16 cellular contexts compared by ENCODE assay signal in genomic region chr22:28094831-28095230, GRCh38.
DNase-seq lines count a peak whose midpoint lies in the region; TF ChIP-seq lines count a peak whose summit lies in the region.
"Had no signal": no experiment of that assay in that cellular context is flagged by ENCODE, and none has a peak within 500 bp of the region (broad histone marks: within the 10 kb centered on the region; RNA-seq: fewer than 3 reads in every experiment).

No MANE protein-coding gene starts in this region.

- BruUV-seq in A673 (replicated peaks; lab: Mats Ljungman, UMichigan): no TSS peak

- CTCF ChIA-PET in A673 (lab: Charles Lee): no interaction called here

- no peak overlapping the region for H3K4me3 ChIP-seq in A673 (ENCODE audit: low read depth, low read length, poor library complexity, severe bottlenecking)
- no peak overlapping the region for H3K4me3 ChIP-seq in retinal pigment epithelial cell (ENCODE audit: low read length)
- H3K4me3 ChIP-seq: GM23248 had no signal

- peaks cover 53% of the 10 kb centered on the region for H3K36me3 Mint-ChIP-seq in nephron (ENCODE audit: low read depth)
- H3K36me3 Mint-ChIP-seq: CD14-positive monocyte had no signal

- H3K36me3 ChIP-seq in A673 (ENCODE audit: insufficient read depth, low read length, poor library complexity, severe bottlenecking): no peaks in the 10 kb centered on the region

- no peaks in the 10 kb centered on the region for H3K9me3 ChIP-seq in A673 (ENCODE audit: low read depth, low read length, poor library complexity, severe bottlenecking)

- H3K4me1 Mint-ChIP-seq in nephron: peaks cover 10% of the 10 kb centered on the region
- H3K4me1 Mint-ChIP-seq: CD14-positive monocyte had no signal

- H3K27ac Mint-ChIP-seq in nephron: peak overlapping the region in 2 of 3 experiments; percentile 3 to 12
- H3K27ac Mint-ChIP-seq: CD14-positive monocyte; CD8-positive, alpha-beta T cell had no signal

- peaks cover 17% of the 10 kb centered on the region for H3K4me1 ChIP-seq in A673 (ENCODE audit: insufficient read depth, low read length, poor library complexity, severe bottlenecking)

- POLR2A ChIA-PET in A673 (lab: Charles Lee; ENCODE audit: low non-redundant PET): interaction anchor here (0.5 kb wide), 1 partner anchor 1136 kb away, joined by 4 read pairs; no protein-coding TSS in a partner anchor

- TF ChIP-seq CTCF in A673 (conservative IDR thresholded peaks at IDR 0.05; ENCODE audit: low read depth, low read length): no peak
- no peak for TF ChIP-seq CTCF in nephron (IDR thresholded peaks at IDR 0.05; ENCODE audit: unreplicated experiment in 3 of 3)
- TF ChIP-seq CTCF in retinal pigment epithelial cell (conservative IDR thresholded peaks at IDR 0.05; ENCODE audit: low read depth, low read length): no peak

- H3K9me3 Mint-ChIP-seq in nephron: no peaks in the 10 kb centered on the region
- H3K9me3 Mint-ChIP-seq: CD14-positive monocyte; CD8-positive, alpha-beta T cell had no signal

- H3K4me3 Mint-ChIP-seq in nephron: no peak overlapping the region
- H3K4me3 Mint-ChIP-seq: CD14-positive monocyte; CD8-positive, alpha-beta T cell had no signal

- DNase-seq in A673 (ENCODE audit: low spot score): peak; percentile 39
- peak; percentile 17 for DNase-seq in NCI-H82 treated with DMSO at 0.1 percent for 48 hours (lab: John Stamatoyannopoulos, UW; ENCODE audit: unreplicated experiment)
- DNase-seq in retinal pigment epithelial cell (ENCODE audit: low read depth): peak; percentile 48
- DNase-seq in SHP77 treated with DMSO at 0.1 percent for 48 hours (lab: John Stamatoyannopoulos, UW): no peak
- DNase-seq in iPS-NIHi7 (ENCODE audit: extremely low spot score): no peak
- DNase-seq in activated T-cell treated with anti-CD3 and anti-CD28 coated beads, Interleukin-2, amount 50 U/mL, for 1 hour: no peak
- DNase-seq: CD8-positive, alpha-beta T cell; COR-L47; DMS153; DMS79 treated with DMSO at 0.1 percent for 48 hours; EL; GM23248; H7; IMR-90 had no signal

- H3K27me3 ChIP-seq in A673 (replicated peaks; ENCODE audit: insufficient read depth, low read depth, low read length, poor library complexity): no peaks in the 10 kb centered on the region

- no peaks in the 10 kb centered on the region for H3K27me3 Mint-ChIP-seq in nephron (ENCODE audit: low read depth)

- intact Hi-C loops in A673 (cut with micrococcal nuclease; ENCODE audit: unreplicated experiment): no loop called here

- H3K27ac ChIP-seq in A673 (ENCODE audit: low read depth, low read length, poor library complexity, severe bottlenecking): no peak overlapping the region
- H3K27ac ChIP-seq: GM23248 had no signal

Comparison
In these comparisons a context has a peak if more than half of its experiments do, and no peak if none do; other contexts are left out.
1. DNase-seq: peak in A673 (single experiment), NCI-H82 treated with DMSO at 0.1 percent for 48 hours (single experiment) and retinal pigment epithelial cell (single experiment); none in SHP77 treated with DMSO at 0.1 percent for 48 hours (single experiment), iPS-NIHi7 (single experiment) and activated T-cell treated with anti-CD3 and anti-CD28 coated beads, Interleukin-2, amount 50 U/mL, for 1 hour (single experiment).